ENCODE assay signal across 16 cellular contexts in genomic region chr2:46874236-46874929, GRCh38. TPM values are rescaled to one million over a fixed set of nuclear protein-coding genes. Genes with fewer than 3 reads are reported as not detected.
A peak's percentile ranks its signal among the peaks of the same experiment; 100 is the strongest.
DNase-seq lines count a peak whose midpoint lies in the region; ATAC-seq and TF ChIP-seq lines count a peak whose summit lies in the region.
"Had no signal": no experiment of that assay in that cellular context is flagged by ENCODE, and none has a peak within 500 bp of the region (broad histone marks: within the 10 kb centered on the region; RNA-seq: fewer than 3 reads in every experiment).

No MANE protein-coding gene starts in this region.

- TF ChIP-seq EP300 in SK-N-SH (IDR thresholded peaks at IDR 0.05; ENCODE audit: borderline replicate concordance in 1 of 2, low read depth in 1 of 2, low read length in 1 of 2): no peak
- no peak for TF ChIP-seq EP300 in suprapubic skin (IDR thresholded peaks at IDR 0.05)

- H3K4me3 ChIP-seq in SK-N-SH (ENCODE audit: low read depth in 2 of 2, low read length in 1 of 2) (no peak overlapping the region), muscle layer of colon (ENCODE audit: low read depth in 1 of 2, low read length in 2 of 2) (peak overlapping the region in 1 of 2 donors; percentile 4), suprapubic skin (no peak overlapping the region)
- H3K4me3 ChIP-seq: thoracic aorta had no signal

- H3K27me3 ChIP-seq in SK-N-SH (ENCODE audit: insufficient read depth): no peaks in the 10 kb centered on the region
- no peaks in the 10 kb centered on the region for H3K27me3 ChIP-seq in muscle layer of colon (ENCODE audit: control insufficient read depth in 1 of 2, insufficient read depth in 2 of 2, low read length in 2 of 2)
- no peaks in the 10 kb centered on the region for H3K27me3 ChIP-seq in suprapubic skin

- peaks cover 26% of the 10 kb centered on the region for H3F3A ChIP-seq in SK-N-SH (replicated peaks; ENCODE audit: insufficient read depth)

- TF ChIP-seq CTCF in SK-N-SH (IDR thresholded peaks at IDR 0.05): no peak
- TF ChIP-seq CTCF in brain (conservative IDR thresholded peaks at IDR 0.05): no peak
- TF ChIP-seq CTCF in suprapubic skin (IDR thresholded peaks at IDR 0.05): no peak

- no peak for TF ChIP-seq POLR2A in suprapubic skin (IDR thresholded peaks at IDR 0.05)

- H3K27ac Mint-ChIP-seq in brain: peak overlapping the region in 3 of 5 experiments; percentile 8 to 52 (median 51)
- H3K27ac Mint-ChIP-seq: CD8-positive, alpha-beta memory T cell; dendritic cell treated with granulocyte-macrophage colony-stimulating factor and Interleukin-4, amounts not matched to agents 40 ng/mL and 50 ng/mL, for 4 days had no signal

- intact Hi-C loops in posterior vena cava (cut with DNase I): loop anchor here (5.0 to 10.0 kb wide), 2 partner anchors 62 to 70 kb away; no protein-coding TSS in a partner anchor

- H3K4me3 Mint-ChIP-seq in brain: no peak overlapping the region
- H3K4me3 Mint-ChIP-seq: CD8-positive, alpha-beta memory T cell; dendritic cell treated with granulocyte-macrophage colony-stimulating factor and Interleukin-4, amounts not matched to agents 40 ng/mL and 50 ng/mL, for 4 days had no signal

- H3K4me1 Mint-ChIP-seq in brain: peaks cover 42% of the 10 kb centered on the region
- H3K4me1 Mint-ChIP-seq: CD8-positive, alpha-beta memory T cell had no signal

- no peaks in the 10 kb centered on the region for H3K9me2 ChIP-seq in SK-N-SH

- no peaks in the 10 kb centered on the region for H4K20me1 ChIP-seq in SK-N-SH (ENCODE audit: insufficient read depth)

- WGBS in SK-N-SH (ENCODE audit: low lambda C conversion rate): 80% methylated on average over 10 of the region's 10 CpGs
- 85% methylated on average over 10 of the region's 10 CpGs for WGBS in suprapubic skin

- CTCF ChIA-PET in SK-N-SH (lab: Yijun Ruan, JAX): interaction anchor here (1.1 to 2.6 kb wide), 7 partner anchors 11 to 449 kb away, joined by 3 to 10 read pairs (median 9); no protein-coding TSS in a partner anchor
- CTCF ChIA-PET in HEK293T (lab: Yijun Ruan, JAX): interaction anchor here (0.6 to 0.7 kb wide), 5 partner anchors 12 to 1220 kb away, joined by 3 to 10 read pairs (median 3); no protein-coding TSS in a partner anchor

- H3K36me3 ChIP-seq in SK-N-SH (replicated peaks in 1 of 2; ENCODE audit: control insufficient read depth in 1 of 2, insufficient read depth in 2 of 2, low read length in 1 of 2) (no peaks in the 10 kb centered on the region), muscle layer of colon (ENCODE audit: insufficient read depth, low read length) (no peaks in the 10 kb centered on the region), suprapubic skin (no peaks in the 10 kb centered on the region)
- H3K36me3 ChIP-seq: thoracic aorta had no signal

- H3K9me3 ChIP-seq in SK-N-SH (no peaks in the 10 kb centered on the region), muscle layer of colon (ENCODE audit: low read length) (no peaks in the 10 kb centered on the region), suprapubic skin (no peaks in the 10 kb centered on the region)
- H3K9me3 ChIP-seq: thoracic aorta had no signal

- DNase-seq in SK-N-SH (no peak), suprapubic skin (ENCODE audit: low spot score in 2 of 2) (peak; percentile 6 to 54), HEK293T (ENCODE audit: extremely low spot score) (no peak), posterior vena cava (ENCODE audit: low spot score) (no peak)
- DNase-seq: CD8-positive, alpha-beta memory T cell; GF-D8; NCI-H2107; NCI-H82; T-helper 9 cell had no signal

- no peaks in the 10 kb centered on the region for H3K9me3 Mint-ChIP-seq in brain
- H3K9me3 Mint-ChIP-seq: CD8-positive, alpha-beta memory T cell; dendritic cell treated with granulocyte-macrophage colony-stimulating factor and Interleukin-4, amounts not matched to agents 40 ng/mL and 50 ng/mL, for 4 days had no signal

- no peaks in the 10 kb centered on the region for H3K79me2 ChIP-seq in SK-N-SH (ENCODE audit: insufficient read depth)

- POLR2A ChIA-PET in SK-N-SH (lab: Yijun Ruan, JAX) (no interaction called here), HEK293T (lab: Yijun Ruan, JAX) (no interaction called here)

- peak overlapping the region; percentile 67 to 91; a peak in 3 of 4 replicates for H3K27ac ChIP-seq in SK-N-SH (ENCODE audit: low read depth in 2 of 2, low read length in 1 of 2)
- H3K27ac ChIP-seq in muscle layer of colon (ENCODE audit: low read depth, low read length): peak overlapping the region; percentile 45
- no peak overlapping the region for H3K27ac ChIP-seq in suprapubic skin
- H3K27ac ChIP-seq: 22Rv1, thoracic aorta had no signal

- no peak overlapping the region for H2AFZ ChIP-seq in SK-N-SH (ENCODE audit: low read depth)

- H3K27me3 Mint-ChIP-seq in brain: peaks cover 3% of the 10 kb centered on the region

- no peaks in the 10 kb centered on the region for H3K36me3 Mint-ChIP-seq in brain
- H3K36me3 Mint-ChIP-seq: CD8-positive, alpha-beta memory T cell had no signal

- H3K4me2 ChIP-seq in SK-N-SH: peak overlapping the region; percentile 18

- no peak for TF ChIP-seq RAD21 in SK-N-SH (IDR thresholded peaks at IDR 0.05; ENCODE audit: low read length)

- ATAC-seq in SK-N-SH treated with all-trans-retinoic acid at 6 μM for 48 hours (no peak), GM21825 (IDR thresholded peaks at IDR 0.05; ENCODE audit: unreplicated experiment) (no peak)

- H3K9ac ChIP-seq in SK-N-SH (peak overlapping the region; percentile 22), muscle layer of colon (ENCODE audit: low read length) (no peak overlapping the region)

- H3K4me1 ChIP-seq in SK-N-SH (ENCODE audit: control insufficient read depth in 1 of 2, insufficient read depth in 2 of 2, low read depth in 1 of 2, low read length in 1 of 2) (peaks cover 28 to 30% of the 10 kb centered on the region in 2 experiments; a peak in 3 of 4 replicates), muscle layer of colon (ENCODE audit: insufficient read depth, low read length) (peaks cover 48% of the 10 kb centered on the region), suprapubic skin (peaks cover 25% of the 10 kb centered on the region)

TF ChIP-seq in SK-N-SH, 30 proteins besides CTCF, POLR2A, EP300 and RAD21 (continues in another document):
- TF ChIP-seq FOXM1 (IDR thresholded peaks at IDR 0.05; ENCODE audit: low read depth) (no peak), RFX5 (IDR thresholded peaks at IDR 0.05; ENCODE audit: low read length) (no peak), EZH2phosphoT487 (IDR thresholded peaks at IDR 0.05; ENCODE audit: borderline replicate concordance, low read depth) (no peak)
- TF ChIP-seq, protein P1, sequence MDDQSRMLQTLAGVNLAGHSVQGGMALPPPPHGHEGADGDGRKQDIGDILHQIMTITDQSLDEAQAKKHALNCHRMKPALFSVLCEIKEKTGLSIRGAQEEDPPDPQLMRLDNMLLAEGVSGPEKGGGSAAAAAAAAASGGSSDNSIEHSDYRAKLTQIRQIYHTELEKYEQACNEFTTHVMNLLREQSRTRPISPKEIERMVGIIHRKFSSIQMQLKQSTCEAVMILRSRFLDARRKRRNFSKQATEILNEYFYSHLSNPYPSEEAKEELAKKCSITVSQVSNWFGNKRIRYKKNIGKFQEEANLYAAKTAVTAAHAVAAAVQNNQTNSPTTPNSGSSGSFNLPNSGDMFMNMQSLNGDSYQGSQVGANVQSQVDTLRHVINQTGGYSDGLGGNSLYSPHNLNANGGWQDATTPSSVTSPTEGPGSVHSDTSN (IDR thresholded peaks at IDR 0.05): no peak

TF ChIP-seq in SK-N-SH treated with all-trans-retinoic acid at 6 μM for 48 hours, 23 proteins besides CTCF, POLR2A, EP300 and RAD21 (continues in another document):
- TF ChIP-seq PPARA (CRISPR knock-in tag; IDR thresholded peaks at IDR 0.05; ENCODE audit: borderline replicate concordance): no peak

TF ChIP-seq in HEK293T, 16 proteins besides CTCF, POLR2A, EP300 and RAD21:
- TF ChIP-seq BHLHE40 (IDR thresholded peaks at IDR 0.05; ENCODE audit: borderline replicate concordance): no peak
- TF ChIP-seq LEF1 (IDR thresholded peaks at IDR 0.05; ENCODE audit: borderline replicate concordance): no peak
- TF ChIP-seq HDGF (IDR thresholded peaks at IDR 0.05; ENCODE audit: borderline replicate concordance): no peak
- TF ChIP-seq NFRKB (IDR thresholded peaks at IDR 0.05): no peak
- no peak for TF ChIP-seq ARNT (IDR thresholded peaks at IDR 0.05)
- TF ChIP-seq FOXA1 (IDR thresholded peaks at IDR 0.05): no peak

RNA-seq across cellular contexts. Expression of gene MCFD2, which starts 41.2 kb away (rescaled TPM):
- polyA plus RNA-seq in SK-N-SH (2012; rRNA removed): 88.2 and 123 TPM in 2 replicates
- 123 and 126 TPM in 2 replicates for polyA plus RNA-seq in SK-N-SH (2012; cell fraction: cytosol; rRNA removed)
- polyA plus RNA-seq in SK-N-SH (2012; cell fraction: nucleus; rRNA removed): 41.1 and 69.7 TPM in 2 replicates
- polyA plus RNA-seq in brain (ENCODE audit: insufficient read depth, low read depth, low replicate concordance): 24.4 TPM
- 10 to 100 TPM; 40.5 to 42.4 (median 41.6) TPM for total RNA-seq in suprapubic skin
- total RNA-seq in posterior vena cava: 100 to 1,000 TPM; 111 to 137 TPM

Comparison
In these comparisons a context has a peak if more than half of its experiments do, and no peak if none do; other contexts are left out.
1. DNase-seq: peak in suprapubic skin (2 of 2); none in SK-N-SH (single experiment), HEK293T (single experiment) and posterior vena cava (single experiment).